Comparison of ENCODE assay signal across 22 cellular contexts in the genomic region with DNA sequence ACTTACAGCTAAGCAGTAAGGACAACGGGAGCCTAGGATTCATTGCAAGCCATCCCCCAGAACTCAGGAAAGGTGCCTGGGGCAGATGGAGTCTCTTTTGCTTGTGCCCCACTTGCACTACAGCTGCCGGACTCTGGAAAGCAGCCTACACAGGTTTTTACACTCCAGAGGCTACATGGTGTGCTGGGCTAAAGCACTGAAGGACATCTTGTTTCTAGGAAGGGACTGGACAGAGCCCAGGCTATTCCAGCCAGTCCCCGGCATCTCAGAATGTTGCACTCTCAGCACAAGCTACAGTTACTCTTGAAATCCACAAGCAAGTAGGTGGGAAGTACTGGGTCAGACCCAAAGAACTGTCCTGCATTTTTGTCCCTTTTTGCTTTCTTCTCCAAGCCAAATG.
DNase-seq lines count a peak whose midpoint lies in the region; ATAC-seq and TF ChIP-seq lines count a peak whose summit lies in the region.
"Had no signal": no experiment of that assay in that cellular context is flagged by ENCODE, and none has a peak within 500 bp of the region (broad histone marks: within the 10 kb centered on the region; RNA-seq: fewer than 3 reads in every experiment).

No MANE protein-coding gene starts in this region.

- TF ChIP-seq POLR2A in testis (IDR thresholded peaks at IDR 0.05) (no peak), vagina (IDR thresholded peaks at IDR 0.05) (no peak)

- intact Hi-C loops in left ventricle myocardium inferior (cut with micrococcal nuclease): no loop called here
- intact Hi-C loops in left cardiac atrium (cut with DNase I): loop anchor here in 1 of 2 donors (5.0 kb wide), 1 partner anchor 66 kb away; no protein-coding TSS in a partner anchor
- intact Hi-C loops in left ventricle myocardium superior (cut with micrococcal nuclease): no loop called here
- intact Hi-C loops in psoas muscle (cut with DNase I): no loop called here
- intact Hi-C loops in testis (cut with DNase I; ENCODE audit: low total_unique reads): loop anchor here (10.0 kb wide), 1 partner anchor 64 kb away; no protein-coding TSS in a partner anchor
- intact Hi-C loops in vagina (cut with DNase I): no loop called here

- ATAC-seq in left cardiac atrium (no peak), left ventricle myocardium superior (peak; percentile 50), psoas muscle (peak in 3 of 4 donors; percentile 51 to 71 (median 56)), GM19035 (IDR thresholded peaks at IDR 0.05; ENCODE audit: unreplicated experiment) (no peak), HG02642 (IDR thresholded peaks at IDR 0.05; ENCODE audit: poor library complexity, unreplicated experiment) (no peak)
- ATAC-seq: GM12878 had no signal

- WGBS in psoas muscle, 3 donors: 20 to 35% (median 21%) methylated on average over 3 of the region's 3 CpGs
- WGBS in testis, 2 donors: 54 to 56% methylated on average over 3 of the region's 3 CpGs

- TF ChIP-seq CTCF in left ventricle myocardium inferior (IDR thresholded peaks at IDR 0.05; ENCODE audit: borderline replicate concordance) (no peak), psoas muscle (IDR thresholded peaks at IDR 0.05) (no peak), testis (IDR thresholded peaks at IDR 0.05) (no peak), vagina (IDR thresholded peaks at IDR 0.05) (no peak)

- no peak overlapping the region for H3K4me3 ChIP-seq in left ventricle myocardium inferior
- H3K4me3 ChIP-seq in psoas muscle: no peak overlapping the region
- H3K4me3 ChIP-seq in testis: no peak overlapping the region
- H3K4me3 ChIP-seq in vagina: no peak overlapping the region
- H3K4me3 ChIP-seq: GM12878, GM23248, HAP-1 had no signal

- H3K27me3 ChIP-seq in left ventricle myocardium inferior (ENCODE audit: low read depth): no peaks in the 10 kb centered on the region
- no peaks in the 10 kb centered on the region for H3K27me3 ChIP-seq in psoas muscle (ENCODE audit: insufficient read depth in 3 of 3, low read length in 2 of 3)
- H3K27me3 ChIP-seq in testis: no peaks in the 10 kb centered on the region
- H3K27me3 ChIP-seq in vagina: no peaks in the 10 kb centered on the region
- H3K27me3 ChIP-seq: BE2C had no signal

- H3K27ac ChIP-seq in left ventricle myocardium inferior (replicated peaks) (peak overlapping the region; percentile 25), psoas muscle (no peak overlapping the region), testis (no peak overlapping the region), vagina (no peak overlapping the region)
- H3K27ac ChIP-seq: GM23248 had no signal

- no peak for DNase-seq in left ventricle myocardium inferior
- DNase-seq in left cardiac atrium: no peak
- no peak for DNase-seq in left ventricle myocardium superior
- no peak for DNase-seq in psoas muscle
- DNase-seq in testis: peak; percentile 51
- no peak for DNase-seq in vagina (ENCODE audit: extremely low spot score in 2 of 2)
- DNase-seq: ACHN; BE2C; C1 segment of cervical spinal cord; CD4-positive, CD25-positive, alpha-beta regulatory T cell; CD8-positive, alpha-beta memory T cell; COR-L47; DMS 273 treated with DMSO at 0.1 percent for 48 hours; DMS53; DND-41; EL; IMR-90 had no signal

- peaks cover 18% of the 10 kb centered on the region for H3K4me1 ChIP-seq in left ventricle myocardium inferior
- H3K4me1 ChIP-seq in psoas muscle: peaks cover 15% of the 10 kb centered on the region
- peaks cover 1% of the 10 kb centered on the region for H3K4me1 ChIP-seq in testis
- H3K4me1 ChIP-seq in vagina: peaks cover 8% of the 10 kb centered on the region
- H3K4me1 ChIP-seq: BE2C had no signal

- H3K36me3 ChIP-seq in left ventricle myocardium inferior (no peaks in the 10 kb centered on the region), psoas muscle (ENCODE audit: insufficient read depth in 1 of 2, low read depth in 1 of 2) (no peaks in the 10 kb centered on the region), testis (ENCODE audit: low read depth, missing control alignments) (no peaks in the 10 kb centered on the region), vagina (no peaks in the 10 kb centered on the region)
- H3K36me3 ChIP-seq: BE2C, HAP-1 had no signal

- peaks cover 9% of the 10 kb centered on the region for H3K9me3 ChIP-seq in left ventricle myocardium inferior (replicated peaks)
- H3K9me3 ChIP-seq in psoas muscle: no peaks in the 10 kb centered on the region
- H3K9me3 ChIP-seq in testis: no peaks in the 10 kb centered on the region
- H3K9me3 ChIP-seq in vagina: no peaks in the 10 kb centered on the region
- H3K9me3 ChIP-seq: BE2C, HAP-1 had no signal

Comparison
In these comparisons a context has a peak if more than half of its experiments do, and no peak if none do; other contexts are left out.
1. ATAC-seq: peak in left ventricle myocardium superior (single experiment) and psoas muscle (3 of 4); none in left cardiac atrium (0 of 2), GM19035 (single experiment) and HG02642 (single experiment).